In genomic region chrX:9515973-9516538, GRCh38 we compare ENCODE assay signal across 14 cellular contexts. TPM values are rescaled to one million over a fixed set of nuclear protein-coding genes. Genes with fewer than 3 reads are reported as not detected.
DNase-seq lines count a peak whose midpoint lies in the region; ATAC-seq lines count a peak whose summit lies in the region.
"Had no signal": no experiment of that assay in that cellular context is flagged by ENCODE, and none has a peak within 500 bp of the region (broad histone marks: within the 10 kb centered on the region; RNA-seq: fewer than 3 reads in every experiment).

No MANE protein-coding gene starts in this region.

- peak; percentile 57 for ATAC-seq in activated CD8-positive, alpha-beta memory T cell treated with anti-CD3 and anti-CD28 coated beads, Interleukin-2, amount 10 ng/mL, durations not matched to agents 7 days and 5 days
- peak; percentile 66 for ATAC-seq in HG03432 (IDR thresholded peaks at IDR 0.05; ENCODE audit: unreplicated experiment)
- peak; percentile 75 for ATAC-seq in activated CD8-positive, alpha-beta T cell treated with anti-CD3 and anti-CD28 coated beads, Interleukin-2, amount 10 ng/mL, durations not matched to agents 7 days and 5 days
- no peak for ATAC-seq in stimulated activated memory B cell treated with anti-CD40 and anti-IgM and Interleukin-4, amounts not matched to agents 10 μg/mL and 1 μg/mL and 100 μg/mL, for 72 hours
- no peak for ATAC-seq in GM19023 (IDR thresholded peaks at IDR 0.05; ENCODE audit: unreplicated experiment)
- ATAC-seq: gastroesophageal sphincter, HepG2, left lobe of liver had no signal

- POLR2A ChIA-PET in activated CD8-positive, alpha-beta T cell treated with anti-CD3 and anti-CD28 coated beads, Interleukin-2, amount 10 ng/mL, durations not matched to agents 7 days and 5 days (lab: Charles Lee), result no interaction called here

- H3K4me1 Mint-ChIP-seq in activated CD8-positive, alpha-beta memory T cell treated with anti-CD3 and anti-CD28 coated beads, Interleukin-2, amount 10 ng/mL, durations not matched to agents 7 days and 5 days, result peaks cover 26% of the 10 kb centered on the region
- peaks cover 37% of the 10 kb centered on the region for H3K4me1 Mint-ChIP-seq in activated CD8-positive, alpha-beta T cell treated with anti-CD3 and anti-CD28 coated beads, Interleukin-2, amount 10 ng/mL, durations not matched to agents 7 days and 5 days (ENCODE audit: low read depth)
- peaks cover 42% of the 10 kb centered on the region for H3K4me1 Mint-ChIP-seq in stimulated activated memory B cell treated with anti-CD40 and anti-IgM and Interleukin-4, amounts not matched to agents 10 μg/mL and 1 μg/mL and 100 μg/mL, for 72 hours

- no peaks in the 10 kb centered on the region for H3K27me3 Mint-ChIP-seq in activated CD8-positive, alpha-beta memory T cell treated with anti-CD3 and anti-CD28 coated beads, Interleukin-2, amount 10 ng/mL, durations not matched to agents 7 days and 5 days
- H3K27me3 Mint-ChIP-seq in activated CD8-positive, alpha-beta T cell treated with anti-CD3 and anti-CD28 coated beads, Interleukin-2, amount 10 ng/mL, durations not matched to agents 7 days and 5 days (ENCODE audit: low read depth), result no peaks in the 10 kb centered on the region
- no peaks in the 10 kb centered on the region for H3K27me3 Mint-ChIP-seq in stimulated activated memory B cell treated with anti-CD40 and anti-IgM and Interleukin-4, amounts not matched to agents 10 μg/mL and 1 μg/mL and 100 μg/mL, for 72 hours

- H3K4me3 Mint-ChIP-seq in activated CD8-positive, alpha-beta memory T cell treated with anti-CD3 and anti-CD28 coated beads, Interleukin-2, amount 10 ng/mL, durations not matched to agents 7 days and 5 days, result peak overlapping the region; percentile 8
- peak overlapping the region; percentile 68 for H3K4me3 Mint-ChIP-seq in activated CD8-positive, alpha-beta T cell treated with anti-CD3 and anti-CD28 coated beads, Interleukin-2, amount 10 ng/mL, durations not matched to agents 7 days and 5 days
- no peak overlapping the region for H3K4me3 Mint-ChIP-seq in stimulated activated memory B cell treated with anti-CD40 and anti-IgM and Interleukin-4, amounts not matched to agents 10 μg/mL and 1 μg/mL and 100 μg/mL, for 72 hours

- CTCF ChIA-PET in activated CD8-positive, alpha-beta memory T cell treated with anti-CD3 and anti-CD28 coated beads, Interleukin-2, amount 10 ng/mL, durations not matched to agents 7 days and 5 days (lab: Charles Lee), result interaction anchor here (1.0 kb wide), 1 partner anchor 164 kb away, joined by 3 read pairs; no protein-coding TSS in a partner anchor
- CTCF ChIA-PET in activated CD8-positive, alpha-beta T cell treated with anti-CD3 and anti-CD28 coated beads, Interleukin-2, amount 10 ng/mL, durations not matched to agents 7 days and 5 days (lab: Charles Lee), result no interaction called here

- H3K9me3 Mint-ChIP-seq in activated CD8-positive, alpha-beta memory T cell treated with anti-CD3 and anti-CD28 coated beads, Interleukin-2, amount 10 ng/mL, durations not matched to agents 7 days and 5 days (ENCODE audit: low read depth), result peaks cover 4% of the 10 kb centered on the region
- H3K9me3 Mint-ChIP-seq in activated CD8-positive, alpha-beta T cell treated with anti-CD3 and anti-CD28 coated beads, Interleukin-2, amount 10 ng/mL, durations not matched to agents 7 days and 5 days (ENCODE audit: insufficient read depth), result no peaks in the 10 kb centered on the region
- H3K9me3 Mint-ChIP-seq in stimulated activated memory B cell treated with anti-CD40 and anti-IgM and Interleukin-4, amounts not matched to agents 10 μg/mL and 1 μg/mL and 100 μg/mL, for 72 hours, result no peaks in the 10 kb centered on the region

- peak; percentile 39 for DNase-seq in activated CD8-positive, alpha-beta memory T cell treated with anti-CD3 and anti-CD28 coated beads, Interleukin-2, amount 10 ng/mL, durations not matched to agents 7 days and 5 days
- no peak for DNase-seq in activated CD8-positive, alpha-beta memory T cell treated with anti-CD3 and anti-CD28 coated beads for 24 hours
- peak; percentile 27 for DNase-seq in activated CD8-positive, alpha-beta T cell treated with anti-CD3 and anti-CD28 coated beads, Interleukin-2, amount 10 ng/mL, durations not matched to agents 7 days and 5 days
- DNase-seq in GM19240 (ENCODE audit: insufficient read length, low spot score), result no peak
- DNase-seq in retina, result no peak
- DNase-seq: activated CD4-positive, alpha-beta T cell treated with anti-CD3 and anti-CD28 coated beads for 48 hours; NCI-H187 treated with DMSO at 0.1 percent for 48 hours; NCI-H82 had no signal

- peaks cover 19% of the 10 kb centered on the region for H3K36me3 Mint-ChIP-seq in activated CD8-positive, alpha-beta memory T cell treated with anti-CD3 and anti-CD28 coated beads, Interleukin-2, amount 10 ng/mL, durations not matched to agents 7 days and 5 days
- H3K36me3 Mint-ChIP-seq in activated CD8-positive, alpha-beta T cell treated with anti-CD3 and anti-CD28 coated beads, Interleukin-2, amount 10 ng/mL, durations not matched to agents 7 days and 5 days (ENCODE audit: low read depth), result peaks cover 29% of the 10 kb centered on the region
- peaks cover 7% of the 10 kb centered on the region for H3K36me3 Mint-ChIP-seq in stimulated activated memory B cell treated with anti-CD40 and anti-IgM and Interleukin-4, amounts not matched to agents 10 μg/mL and 1 μg/mL and 100 μg/mL, for 72 hours

- H3K27ac Mint-ChIP-seq in activated CD8-positive, alpha-beta memory T cell treated with anti-CD3 and anti-CD28 coated beads, Interleukin-2, amount 10 ng/mL, durations not matched to agents 7 days and 5 days, result peak overlapping the region; percentile 49
- H3K27ac Mint-ChIP-seq in activated CD8-positive, alpha-beta T cell treated with anti-CD3 and anti-CD28 coated beads, Interleukin-2, amount 10 ng/mL, durations not matched to agents 7 days and 5 days, result peak overlapping the region; percentile 91
- H3K27ac Mint-ChIP-seq in stimulated activated memory B cell treated with anti-CD40 and anti-IgM and Interleukin-4, amounts not matched to agents 10 μg/mL and 1 μg/mL and 100 μg/mL, for 72 hours, result peak overlapping the region; percentile 59

RNA-seq across cellular contexts. Expression of gene TBL1X, which starts 51.2 kb away (rescaled TPM):
- 10 to 100 TPM; 33.2 to 35.5 TPM for total RNA-seq in activated CD8-positive, alpha-beta memory T cell treated with anti-CD3 and anti-CD28 coated beads, Interleukin-2, amount 10 ng/mL, durations not matched to agents 7 days and 5 days
- total RNA-seq in activated CD8-positive, alpha-beta T cell treated with anti-CD3 and anti-CD28 coated beads, Interleukin-2, amount 10 ng/mL, durations not matched to agents 7 days and 5 days, result 10 to 100 TPM; 20.0 to 23.0 TPM

Comparison
In these comparisons a context has a peak if more than half of its experiments do, and no peak if none do; other contexts are left out.
1. DNase-seq: peak in activated CD8-positive, alpha-beta memory T cell treated with anti-CD3 and anti-CD28 coated beads, Interleukin-2, amount 10 ng/mL, durations not matched to agents 7 days and 5 days (single experiment) and activated CD8-positive, alpha-beta T cell treated with anti-CD3 and anti-CD28 coated beads, Interleukin-2, amount 10 ng/mL, durations not matched to agents 7 days and 5 days (single experiment); none in activated CD8-positive, alpha-beta memory T cell treated with anti-CD3 and anti-CD28 coated beads for 24 hours (single experiment), GM19240 (single experiment) and retina (single experiment).
2. ATAC-seq: peak in activated CD8-positive, alpha-beta memory T cell treated with anti-CD3 and anti-CD28 coated beads, Interleukin-2, amount 10 ng/mL, durations not matched to agents 7 days and 5 days (single experiment), HG03432 (single experiment) and activated CD8-positive, alpha-beta T cell treated with anti-CD3 and anti-CD28 coated beads, Interleukin-2, amount 10 ng/mL, durations not matched to agents 7 days and 5 days (single experiment); none in stimulated activated memory B cell treated with anti-CD40 and anti-IgM and Interleukin-4, amounts not matched to agents 10 μg/mL and 1 μg/mL and 100 μg/mL, for 72 hours (single experiment) and GM19023 (single experiment).
3. Peak in every context shown above with its lines, with median percentiles within 50 percentile points of each other: H3K27ac Mint-ChIP-seq.